12 cellular contexts compared by ENCODE assay signal in genomic region chr11:2325719-2326118, GRCh38. TPM values are rescaled to one million over a fixed set of nuclear protein-coding genes. Genes with fewer than 3 reads are reported as not detected.
A peak's percentile ranks its signal among the peaks of the same experiment; 100 is the strongest.
DNase-seq lines count a peak whose midpoint lies in the region; ATAC-seq and TF ChIP-seq lines count a peak whose summit lies in the region.
"Had no signal": no experiment of that assay in that cellular context is flagged by ENCODE, and none has a peak within 500 bp of the region (broad histone marks: within the 10 kb centered on the region; RNA-seq: fewer than 3 reads in every experiment).

No MANE protein-coding gene starts in this region.

- no peak overlapping the region for H3K4me3 Mint-ChIP-seq in CD8-positive, alpha-beta T cell
- H3K4me3 Mint-ChIP-seq in osteocyte (ENCODE audit: unreplicated experiment) = no peak overlapping the region
- H3K4me3 Mint-ChIP-seq: T-helper 1 cell treated with Interleukin-12 subunit alpha and Interleukin-12 subunit beta and Interleukin-4 antibody, amounts not matched to agents 30 μg/mL and 1 μg/mL, for 36 hours had no signal

- no peak overlapping the region for H3K27ac Mint-ChIP-seq in CD8-positive, alpha-beta T cell
- no peak overlapping the region for H3K27ac Mint-ChIP-seq in osteocyte (ENCODE audit: unreplicated experiment)
- H3K27ac Mint-ChIP-seq: T-helper 1 cell treated with Interleukin-12 subunit alpha and Interleukin-12 subunit beta and Interleukin-4 antibody, amounts not matched to agents 30 μg/mL and 1 μg/mL, for 36 hours had no signal

- peaks cover 19% of the 10 kb centered on the region for H3K27me3 Mint-ChIP-seq in CD8-positive, alpha-beta T cell (ENCODE audit: low read depth)
- H3K27me3 Mint-ChIP-seq in osteocyte (ENCODE audit: unreplicated experiment) = peaks cover 14% of the 10 kb centered on the region

- POLR2A ChIA-PET in CD8-positive, alpha-beta T cell (lab: Charles Lee) = interaction anchor here (0.6 kb wide), 1 partner anchor 29 kb away, joined by 3 read pairs; no protein-coding TSS in a partner anchor

- no peaks in the 10 kb centered on the region for H3K9me3 ChIP-seq in lower lobe of right lung
- H3K9me3 ChIP-seq in CD8-positive, alpha-beta T cell (ENCODE audit: low read length) = no peaks in the 10 kb centered on the region

- no peaks in the 10 kb centered on the region for H3K36me3 Mint-ChIP-seq in CD8-positive, alpha-beta T cell
- H3K36me3 Mint-ChIP-seq in osteocyte (ENCODE audit: unreplicated experiment) = no peaks in the 10 kb centered on the region

- intact Hi-C loops in lower lobe of right lung (cut with DNase I) = no loop called here
- intact Hi-C loops in CD8-positive, alpha-beta T cell (cut with DNase I, micrococcal nuclease) = no loop called here

- no peaks in the 10 kb centered on the region for H3K36me3 ChIP-seq in lower lobe of right lung
- H3K36me3 ChIP-seq in CD8-positive, alpha-beta T cell (ENCODE audit: insufficient read depth, low read length) = no peaks in the 10 kb centered on the region

- H3K27me3 ChIP-seq in lower lobe of right lung (ENCODE audit: low read depth) = no peaks in the 10 kb centered on the region
- no peaks in the 10 kb centered on the region for H3K27me3 ChIP-seq in CD8-positive, alpha-beta T cell (ENCODE audit: insufficient read depth, low read length)

- DNase-seq in AG20443 (ENCODE audit: low spot score) (peak; percentile 85), RKO (ENCODE audit: low spot score) (peak; percentile 18), lower lobe of right lung (no peak), NCI-H1048 (lab: John Stamatoyannopoulos, UW) (no peak), osteocyte (ENCODE audit: extremely low spot score, unreplicated experiment) (no peak)
- no peak for DNase-seq in CD8-positive, alpha-beta T cell
- DNase-seq: activated CD4-positive, alpha-beta T cell treated with anti-CD3 and anti-CD28 coated beads for 48 hours; midbrain had no signal

- H3K4me1 Mint-ChIP-seq in CD8-positive, alpha-beta T cell (ENCODE audit: low read depth) = peaks cover 11% of the 10 kb centered on the region
- H3K4me1 Mint-ChIP-seq in osteocyte (ENCODE audit: unreplicated experiment) = no peaks in the 10 kb centered on the region

- CTCF ChIA-PET in CD8-positive, alpha-beta T cell (lab: Charles Lee) = no interaction called here

- ATAC-seq in esophagus mucosa (peak; percentile 97), lower lobe of right lung (peak; percentile 76 to 88), GM19467 (IDR thresholded peaks at IDR 0.05; ENCODE audit: unreplicated experiment) (no peak)
- no peak for ATAC-seq in CD8-positive, alpha-beta T cell

- no peak overlapping the region for H3K27ac ChIP-seq in lower lobe of right lung
- no peak overlapping the region for H3K27ac ChIP-seq in CD8-positive, alpha-beta T cell (ENCODE audit: low read depth, low read length)

- TF ChIP-seq CTCF in lower lobe of right lung (IDR thresholded peaks at IDR 0.05) (no peak), osteocyte (IDR thresholded peaks at IDR 0.05) (no peak)
- no peak for TF ChIP-seq CTCF in CD8-positive, alpha-beta T cell (IDR thresholded peaks at IDR 0.05)

- no peaks in the 10 kb centered on the region for H3K4me1 ChIP-seq in lower lobe of right lung
- no peaks in the 10 kb centered on the region for H3K4me1 ChIP-seq in CD8-positive, alpha-beta T cell (ENCODE audit: insufficient read depth, low read length)

- no peak overlapping the region for H3K4me3 ChIP-seq in lower lobe of right lung
- H3K4me3 ChIP-seq in CD8-positive, alpha-beta T cell (ENCODE audit: low read depth, low read length) = no peak overlapping the region

- no peaks in the 10 kb centered on the region for H3K9me3 Mint-ChIP-seq in CD8-positive, alpha-beta T cell
- H3K9me3 Mint-ChIP-seq in osteocyte (ENCODE audit: unreplicated experiment) = peaks cover 14% of the 10 kb centered on the region

RNA-seq across cellular contexts. Expression of gene TSPAN32, which starts 23.9 kb away (rescaled TPM):
- not detected for total RNA-seq in esophagus mucosa
- total RNA-seq in lower lobe of right lung = 12.5 TPM
- total RNA-seq in CD8-positive, alpha-beta T cell = 100 to 1,000 TPM; 145 to 147 TPM
- total RNA-seq in osteocyte = 0.76 and 1.2 TPM in 2 replicates
- total RNA-seq: pulmonary artery endothelial cell had no signal

RNA-seq across cellular contexts. Expression of gene C11orf21, which starts 24.0 kb away (rescaled TPM):
- total RNA-seq in esophagus mucosa (0.08 TPM), lower lobe of right lung (12.1 TPM), osteocyte (0.16 TPM in 1 of 2 replicates, not detected in the other)
- 10 to 100 TPM; 38.2 to 40.2 TPM for total RNA-seq in CD8-positive, alpha-beta T cell
- total RNA-seq: pulmonary artery endothelial cell had no signal

RNA-seq across cellular contexts. Expression of gene CD81, which starts 51.4 kb away (rescaled TPM):
- total RNA-seq in esophagus mucosa = 150 TPM
- 850 TPM for total RNA-seq in lower lobe of right lung
- 100 to 1,000 TPM; 165 to 166 TPM for total RNA-seq in CD8-positive, alpha-beta T cell
- total RNA-seq in osteocyte = 652 and 682 TPM in 2 replicates

RNA-seq across cellular contexts. Expression of gene ASCL2, which starts 55.3 kb away (rescaled TPM):
- total RNA-seq in esophagus mucosa = 2.0 TPM
- total RNA-seq in lower lobe of right lung = 1.7 TPM
- not detected for total RNA-seq in CD8-positive, alpha-beta T cell
- not detected in 2 replicates for total RNA-seq in osteocyte
- total RNA-seq: pulmonary artery endothelial cell had no signal

Comparison
In these comparisons a context has a peak if more than half of its experiments do, and no peak if none do; other contexts are left out.
1. DNase-seq: peak in AG20443 (single experiment) and RKO (single experiment); none in lower lobe of right lung (single experiment), CD8-positive, alpha-beta T cell (0 of 7), NCI-H1048 (single experiment) and osteocyte (single experiment).
2. ATAC-seq: peak in esophagus mucosa (single experiment) and lower lobe of right lung (2 of 2); none in GM19467 (single experiment) and CD8-positive, alpha-beta T cell (single experiment).
3. RNA of gene TSPAN32, which starts 23.9 kb away (total RNA-seq): 145 to 147 TPM in CD8-positive, alpha-beta T cell; 12.5 TPM in lower lobe of right lung (single experiment), 0.76 to 1.2 TPM in osteocyte and not detected in esophagus mucosa (single experiment); every median in the first group is over 10 times any median in the second.
4. RNA of gene C11orf21, which starts 24.0 kb away (total RNA-seq): 38.2 to 40.2 TPM in CD8-positive, alpha-beta T cell and 12.1 TPM in lower lobe of right lung (single experiment); 0.16 TPM in osteocyte and 0.08 TPM in esophagus mucosa (single experiment); every median in the first group is over 10 times any median in the second.